In the genomic region with DNA sequence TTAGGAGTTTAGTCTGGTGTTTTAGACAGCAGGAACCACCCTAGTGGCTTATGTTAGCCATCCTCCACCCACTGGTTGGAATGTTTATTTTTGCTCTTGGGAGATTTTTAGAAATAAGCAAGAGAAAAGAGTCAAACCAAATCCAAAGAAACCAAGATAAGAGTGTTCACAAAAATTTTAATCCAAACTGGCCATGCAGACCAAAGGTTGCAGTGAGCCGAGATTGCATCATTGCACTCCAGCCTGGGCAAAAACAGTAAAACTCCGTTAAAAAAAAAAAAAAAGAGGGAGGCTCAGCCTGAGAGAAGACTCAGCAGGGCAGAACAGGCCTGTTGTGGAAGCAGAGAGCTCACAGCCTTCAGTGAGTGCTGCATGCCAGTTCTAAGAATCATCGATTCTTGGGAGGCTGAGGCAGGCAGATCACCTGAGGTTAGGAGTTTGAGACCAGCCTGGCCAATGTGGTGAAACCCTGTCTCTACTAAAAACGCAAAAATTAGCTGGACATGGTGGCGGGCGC, we compare ENCODE assay signal across 16 cellular contexts. TPM values are rescaled to one million over a fixed set of nuclear protein-coding genes. Genes with fewer than 3 reads are reported as not detected.
DNase-seq lines count a peak whose midpoint lies in the region; ATAC-seq, FAIRE-seq and TF ChIP-seq lines count a peak whose summit lies in the region.
"Had no signal": no experiment of that assay in that cellular context is flagged by ENCODE, and none has a peak within 500 bp of the region (broad histone marks: within the 10 kb centered on the region; RNA-seq: fewer than 3 reads in every experiment).

No MANE protein-coding gene starts in this region.

- H2BK5ac ChIP-seq in IMR-90 (ENCODE audit: low read depth, low read length, poor library complexity, severe bottlenecking) (no peak overlapping the region), H1 (ENCODE audit: low read depth, low read length) (no peak overlapping the region)

- no peaks in the 10 kb centered on the region for H3K23me2 ChIP-seq in H1 (ENCODE audit: low read depth, low read length)

- TF ChIP-seq CTCF in IMR-90 (conservative IDR thresholded peaks at IDR 0.05; ENCODE audit: low read depth, low read length) (peak; percentile 38), H1 (IDR thresholded peaks at IDR 0.05; ENCODE audit: control extremely low read depth in 1 of 3, insufficient read depth in 1 of 3, low read depth in 1 of 3, low read length in 3 of 3) (no peak), Peyer's patch (IDR thresholded peaks at IDR 0.05) (no peak)

- H3K79me1 ChIP-seq in IMR-90 (ENCODE audit: low read depth in 1 of 2, low read length in 2 of 2) (no peaks in the 10 kb centered on the region), H1 (ENCODE audit: low read depth, low read length) (no peaks in the 10 kb centered on the region)

- no peak overlapping the region for H2BK12ac ChIP-seq in H1 (ENCODE audit: low read depth, low read length)

- BruUV-seq in IMR-90 (replicated peaks; lab: Mats Ljungman, UMichigan) = no TSS peak

- H2AK9ac ChIP-seq in IMR-90 (replicated peaks; ENCODE audit: low read depth, low read length, poor library complexity) = no peak overlapping the region

- no peak overlapping the region for H4K91ac ChIP-seq in IMR-90 (ENCODE audit: insufficient read depth, low read depth, low read length)
- no peak overlapping the region for H4K91ac ChIP-seq in H1 (replicated peaks; ENCODE audit: insufficient read length, low read length)

- H3K27me3 ChIP-seq in IMR-90 (ENCODE audit: control insufficient read depth, insufficient read depth, low read length) (peaks cover 1% of the 10 kb centered on the region), H1 (replicated peaks in 1 of 4; ENCODE audit: control insufficient read depth in 3 of 4, extremely low read depth in 1 of 4, insufficient read depth in 3 of 4, low read length in 3 of 4) (no peaks in the 10 kb centered on the region), Peyer's patch (no peaks in the 10 kb centered on the region)
- H3K27me3 ChIP-seq: BLaER1 had no signal

- peak; percentile 29 for DNase-seq in AG08396 (ENCODE audit: low spot score)
- peak; percentile 77 for DNase-seq in IMR-90
- DNase-seq in H1 (ENCODE audit: low read depth in 1 of 2, low spot score in 2 of 2) = no peak
- peak; percentile 17 for DNase-seq in mucosa of gallbladder (ENCODE audit: low spot score)
- no peak for DNase-seq in Peyer's patch
- DNase-seq in inferior parietal cortex (ENCODE audit: extremely low spot score) = no peak
- DNase-seq: activated CD8-positive, alpha-beta memory T cell treated with anti-CD3 and anti-CD28 coated beads for 24 hours; activated naive CD8-positive, alpha-beta T cell treated with anti-CD3 and anti-CD28 coated beads for 36 hours; NCI-H524; SW 1271 had no signal

- dilution Hi-C loops in IMR-90 (cut with HindIII; ENCODE audit: low sequenced_read_pairs, unreplicated experiment) = no loop called here

- H3K9me3 ChIP-seq in IMR-90 (ENCODE audit: control insufficient read depth, insufficient read depth, low read length) = no peaks in the 10 kb centered on the region
- H3K9me3 ChIP-seq in H1 (ENCODE audit: insufficient read depth in 2 of 2, low read depth in 1 of 2, low read length in 1 of 2) = no peaks in the 10 kb centered on the region
- H3K9me3 ChIP-seq in Peyer's patch = no peaks in the 10 kb centered on the region

- H3K56ac ChIP-seq in IMR-90 (ENCODE audit: extremely low read depth, insufficient read depth, low read length) (no peak overlapping the region), H1 (replicated peaks; ENCODE audit: insufficient read length, low read depth, low read length) (no peak overlapping the region)

- TF ChIP-seq POLR2A in IMR-90 (IDR thresholded peaks at IDR 0.05; ENCODE audit: low read depth, low read length) = no peak
- TF ChIP-seq POLR2A in H1 (IDR thresholded peaks at IDR 0.05; ENCODE audit: control extremely low read depth in 1 of 2, low read depth in 2 of 2, low read length in 2 of 2) = no peak
- TF ChIP-seq POLR2A in Peyer's patch (IDR thresholded peaks at IDR 0.05) = no peak

- POLR2A ChIA-PET in IMR-90 (lab: Charles Lee; ENCODE audit: unreplicated experiment) (no interaction called here), H1 (lab: Charles Lee; ENCODE audit: partially characterized antibody) (interaction anchor here (0.6 to 1.6 kb wide), 7 partner anchors 9 to 877 kb away, joined by 3 to 4 read pairs (median 3); partner anchors contain the start of gene TLCD3B)

- H3K4me3 ChIP-seq in IMR-90 (ENCODE audit: insufficient read depth, low read depth, low read length) = no peak overlapping the region
- H3K4me3 ChIP-seq in H1 (ENCODE audit: extremely low read depth in 1 of 4, insufficient read depth in 2 of 4, low read depth in 3 of 4, low read length in 4 of 4) = no peak overlapping the region
- no peak overlapping the region for H3K4me3 ChIP-seq in Peyer's patch
- H3K4me3 ChIP-seq: BLaER1 had no signal

- 50% methylated on average over 2 of the region's 6 CpGs; no CpG with 5 or more reads in 1 of the 2 experiments for WGBS in IMR-90 (ENCODE audit: extremely low coverage in 2 of 2, insufficient read length in 1 of 2), 2 experiments
- WGBS in H1 (ENCODE audit: extremely low coverage in 1 of 2, insufficient coverage in 1 of 2, insufficient read length in 1 of 2, insufficient replicate concordance in 2 of 2, low coverage in 1 of 2, low lambda C conversion rate in 2 of 2, missing lambda C conversion rate in 1 of 2), 2 experiments = 77% methylated on average over 6 of the region's 6 CpGs; no CpG with 5 or more reads in 1 of the 2 experiments

- FAIRE-seq in H1 (lab: Jason Lieb, UNC) = no peak
- FAIRE-seq: endothelial cell of umbilical vein had no signal

- no peaks in the 10 kb centered on the region for H3K36me3 ChIP-seq in IMR-90 (ENCODE audit: control insufficient read depth, insufficient read depth, low read length)
- no peaks in the 10 kb centered on the region for H3K36me3 ChIP-seq in H1 (ENCODE audit: control insufficient read depth in 2 of 4, insufficient read depth in 4 of 4, low read length in 3 of 4)
- H3K36me3 ChIP-seq in Peyer's patch = no peaks in the 10 kb centered on the region
- H3K36me3 ChIP-seq: BLaER1 had no signal

- TF ChIP-seq EP300 in H1 (IDR thresholded peaks at IDR 0.05; ENCODE audit: borderline replicate concordance in 1 of 2, low read depth in 2 of 2, low read length in 2 of 2) = no peak

- no peak overlapping the region for H3K4me2 ChIP-seq in IMR-90 (ENCODE audit: low read depth, low read length)
- H3K4me2 ChIP-seq in H1 (ENCODE audit: insufficient read depth in 1 of 2, low read depth in 2 of 2, low read length in 2 of 2) = no peak overlapping the region
- H3K4me2 ChIP-seq: BLaER1, KMS-11 had no signal

- CTCF ChIA-PET in IMR-90 (lab: Yijun Ruan, JAX) (interaction anchor here (0.6 to 1.1 kb wide), 3 partner anchors 28 to 84 kb away, joined by 3 to 8 read pairs (median 3); no protein-coding TSS in a partner anchor), H1 (lab: Charles Lee; ENCODE audit: partially characterized antibody) (interaction anchor here (0.7 to 7.0 kb wide), 6 partner anchors 21 to 261 kb away, joined by 3 to 29 read pairs (median 4); no protein-coding TSS in a partner anchor)

- H2AK5ac ChIP-seq in IMR-90 (ENCODE audit: low read depth, low read length) (no peak overlapping the region), H1 (ENCODE audit: low read depth, low read length) (no peak overlapping the region)

- H3K23ac ChIP-seq in IMR-90 (ENCODE audit: low read depth, low read length) (no peak overlapping the region), H1 (ENCODE audit: insufficient read length) (no peak overlapping the region)

- no peaks in the 10 kb centered on the region for H4K20me1 ChIP-seq in IMR-90 (ENCODE audit: insufficient read depth, low read length)
- H4K20me1 ChIP-seq in H1 (replicated peaks in 1 of 2; ENCODE audit: control insufficient read depth in 1 of 2, insufficient read depth in 2 of 2, low read length in 2 of 2) = no peaks in the 10 kb centered on the region
- H4K20me1 ChIP-seq: BLaER1 had no signal

- peak overlapping the region; percentile 4; the same call in 1 of the 2 replicates for H3K4ac ChIP-seq in IMR-90 (ENCODE audit: low read depth, low read length)
- no peak overlapping the region for H3K4ac ChIP-seq in H1 (replicated peaks; ENCODE audit: insufficient read length, low read depth, low read length)

- no peak overlapping the region for H3K9ac ChIP-seq in IMR-90 (ENCODE audit: low read depth, low read length)
- no peak overlapping the region for H3K9ac ChIP-seq in H1 (replicated peaks in 1 of 4; ENCODE audit: extremely low read depth in 1 of 4, low read depth in 3 of 4, low read length in 3 of 4)
- H3K9ac ChIP-seq: BLaER1, KMS-11 had no signal

- no peaks in the 10 kb centered on the region for H3K79me2 ChIP-seq in H1 (ENCODE audit: control insufficient read depth in 1 of 2, insufficient read depth in 2 of 2, low read length in 2 of 2)

- peak overlapping the region in 1 of 2 experiments; percentile 20; a peak in 1 of 4 replicates for H4K8ac ChIP-seq in IMR-90 (ENCODE audit: low read depth in 2 of 2, low read length in 2 of 2)
- H4K8ac ChIP-seq in H1 (ENCODE audit: extremely low read depth, insufficient read depth, low read length) = no peak overlapping the region

- no peaks in the 10 kb centered on the region; the same call in 1 of the 2 replicates for H3K4me1 ChIP-seq in IMR-90 (ENCODE audit: control insufficient read depth, insufficient read depth, low read length)
- no peaks in the 10 kb centered on the region for H3K4me1 ChIP-seq in H1 (replicated peaks in 1 of 4; ENCODE audit: control insufficient read depth in 3 of 4, insufficient read depth in 4 of 4, low read length in 3 of 4)
- H3K4me1 ChIP-seq in Peyer's patch = no peaks in the 10 kb centered on the region

- H2AFZ ChIP-seq in IMR-90 (replicated peaks; ENCODE audit: low read length, poor library complexity) (no peak overlapping the region), H1 (ENCODE audit: low read length) (no peak overlapping the region)

- H3K14ac ChIP-seq in IMR-90 (replicated peaks; ENCODE audit: low read depth, low read length) = no peak overlapping the region
- H3K14ac ChIP-seq in H1 (ENCODE audit: insufficient read length) = no peak overlapping the region

- TF ChIP-seq RAD21 in IMR-90 (IDR thresholded peaks at IDR 0.05; ENCODE audit: low read length) (no peak), H1 (IDR thresholded peaks at IDR 0.05 in 1 of 2, conservative IDR thresholded peaks at IDR 0.05 in 1 of 2; ENCODE audit: low read depth in 2 of 2, low read length in 2 of 2) (no peak)

- peak overlapping the region; percentile 23; the same call in 1 of the 2 replicates for H3K27ac ChIP-seq in IMR-90 (ENCODE audit: insufficient read depth, low read length)
- H3K27ac ChIP-seq in H1 (ENCODE audit: low read depth, low read length) = no peak overlapping the region
- H3K27ac ChIP-seq in Peyer's patch = no peak overlapping the region
- H3K27ac ChIP-seq: BLaER1, KMS-11 had no signal

- no peaks in the 10 kb centered on the region for H3K9me1 ChIP-seq in IMR-90 (ENCODE audit: insufficient read depth, low read length)

- H2BK15ac ChIP-seq in IMR-90 (ENCODE audit: low read depth, low read length) (no peak overlapping the region), H1 (ENCODE audit: low read length) (no peak overlapping the region)

- H2BK120ac ChIP-seq in IMR-90 (ENCODE audit: low read depth, low read length) (no peak overlapping the region), H1 (replicated peaks; ENCODE audit: low read depth, low read length) (no peak overlapping the region)

- ATAC-seq in IMR-90 (ENCODE audit: low read depth) (peak; percentile 89), HG03159 (IDR thresholded peaks at IDR 0.05; ENCODE audit: unreplicated experiment) (no peak), GM18517 (IDR thresholded peaks at IDR 0.05; ENCODE audit: unreplicated experiment) (no peak)

- H4K5ac ChIP-seq in IMR-90 (ENCODE audit: low read depth, low read length) = no peak overlapping the region; the same call in 1 of the 2 replicates
- no peak overlapping the region for H4K5ac ChIP-seq in H1 (ENCODE audit: insufficient read length, low read depth, low read length)

- in situ Hi-C loops in IMR-90 (cut with MboI; ENCODE audit: low sequenced_read_pairs) = no loop called here

- H3K18ac ChIP-seq in IMR-90 (ENCODE audit: low read depth, low read length) (no peak overlapping the region), H1 (ENCODE audit: extremely low read depth, low read length) (no peak overlapping the region)

- H2BK20ac ChIP-seq in IMR-90 (ENCODE audit: low read depth, low read length) (no peak overlapping the region), H1 (ENCODE audit: low read length) (no peak overlapping the region)

- intact Hi-C loops in IMR-90 (cut with micrococcal nuclease) = no loop called here

RNA-seq across cellular contexts. Expression of gene C16orf54, which starts 12.2 kb away (rescaled TPM):
- total RNA-seq in IMR-90 (2012; rRNA removed) (not detected in 2 replicates), mucosa of gallbladder (3.0 TPM), Peyer's patch (1 to 10 TPM; 2.2 to 9.9 (median 3.6) TPM)
- polyA plus RNA-seq in IMR-90 (2012; rRNA removed) (not detected in 2 replicates), H1 (2011; rRNA removed) (not detected in 2 replicates)
- polyA plus RNA-seq in IMR-90 (2012; cell fraction: cytosol; rRNA removed) = not detected in 2 replicates
- polyA plus RNA-seq in IMR-90 (2012; cell fraction: nucleus; rRNA removed; ENCODE audit: low replicate concordance) = not detected in 2 replicates
- not detected in 2 replicates for total RNA-seq in H1 (2021; fragmentation: NEBNext Ultra II Directional; extraction: Animal tissue kit (Norgen Biotek cat#: 25700))
- polyA plus RNA-seq in H1 (2011; cell fraction: cytosol; rRNA removed) = not detected
- polyA plus RNA-seq in H1 (2011; cell fraction: nucleus; rRNA removed) = not detected
- polyA plus RNA-seq in H1 (2012, experiment 1 of 2) = 4.4 to 8.4 TPM (median 5.1 TPM) in 4 replicates
- polyA plus RNA-seq in H1 (2012, experiment 2 of 2) = 2.9 TPM
- not detected for polyA plus RNA-seq in H1 (2013, experiment 1 of 2)
- polyA plus RNA-seq in H1 (2013, experiment 2 of 2) = not detected
- polyA minus RNA-seq in H1 (2011; rRNA and poly(A)+ RNA removed) = not detected in 2 replicates
- polyA minus RNA-seq in H1 (2011; cell fraction: cytosol; rRNA and poly(A)+ RNA removed) = not detected
- not detected for polyA minus RNA-seq in H1 (2011; cell fraction: nucleus; rRNA and poly(A)+ RNA removed)
- total RNA-seq: endothelial cell of umbilical vein had no signal
- polyA plus RNA-seq: endothelial cell of umbilical vein had no signal

RNA-seq across cellular contexts. Expression of gene ZG16, which starts 20.0 kb away (rescaled TPM):
- total RNA-seq in IMR-90 (2012; rRNA removed) = not detected in 2 replicates
- polyA plus RNA-seq in IMR-90 (2012; rRNA removed) = not detected in 2 replicates
- polyA plus RNA-seq in IMR-90 (2012; cell fraction: cytosol; rRNA removed) = not detected in 2 replicates
- polyA plus RNA-seq in IMR-90 (2012; cell fraction: nucleus; rRNA removed; ENCODE audit: low replicate concordance) = not detected in 2 replicates
- not detected in 2 replicates for total RNA-seq in H1 (2021; fragmentation: NEBNext Ultra II Directional; extraction: Animal tissue kit (Norgen Biotek cat#: 25700))
- not detected in 2 replicates for polyA plus RNA-seq in H1 (2011; rRNA removed)
- polyA plus RNA-seq in H1 (2011; cell fraction: cytosol; rRNA removed) = not detected
- polyA plus RNA-seq in H1 (2011; cell fraction: nucleus; rRNA removed) = not detected
- polyA plus RNA-seq in H1 (2012, experiment 1 of 2) = not detected in 4 replicates
- polyA plus RNA-seq in H1 (2012, experiment 2 of 2) = not detected
- not detected for polyA plus RNA-seq in H1 (2013, experiment 1 of 2)
- not detected for polyA plus RNA-seq in H1 (2013, experiment 2 of 2)
- 0.09 TPM in 1 of 2 replicates, not detected in the other for polyA minus RNA-seq in H1 (2011; rRNA and poly(A)+ RNA removed)
- polyA minus RNA-seq in H1 (2011; cell fraction: cytosol; rRNA and poly(A)+ RNA removed) = not detected
- not detected for polyA minus RNA-seq in H1 (2011; cell fraction: nucleus; rRNA and poly(A)+ RNA removed)
- total RNA-seq in mucosa of gallbladder = not detected
- total RNA-seq in Peyer's patch = 100 to 1,000 TPM in 3 of 4 donors, 1 to 10 TPM in 1; 9.9 to 585 (median 158) TPM
- total RNA-seq: activated naive CD8-positive, alpha-beta T cell treated with anti-CD3 and anti-CD28 coated beads for 36 hours; endothelial cell of umbilical vein; lower leg skin had no signal
- polyA plus RNA-seq: endothelial cell of umbilical vein had no signal

RNA-seq across cellular contexts. Expression of gene KIF22, which starts 32.5 kb away (rescaled TPM):
- total RNA-seq in IMR-90 (2012; rRNA removed) = 40.8 and 43.0 TPM in 2 replicates
- 65.1 and 66.0 TPM in 2 replicates for polyA plus RNA-seq in IMR-90 (2012; rRNA removed)
- polyA plus RNA-seq in IMR-90 (2012; cell fraction: cytosol; rRNA removed) = 29.9 and 41.8 TPM in 2 replicates
- 96.9 and 151 TPM in 2 replicates for polyA plus RNA-seq in IMR-90 (2012; cell fraction: nucleus; rRNA removed; ENCODE audit: low replicate concordance)
- 142 and 145 TPM in 2 replicates for total RNA-seq in H1 (2021; fragmentation: NEBNext Ultra II Directional; extraction: Animal tissue kit (Norgen Biotek cat#: 25700))
- 139 and 161 TPM in 2 replicates for polyA plus RNA-seq in H1 (2011; rRNA removed)
- 178 TPM for polyA plus RNA-seq in H1 (2011; cell fraction: cytosol; rRNA removed)
- polyA plus RNA-seq in H1 (2011; cell fraction: nucleus; rRNA removed) = 343 TPM
- 136 to 146 TPM (median 138 TPM) in 4 replicates for polyA plus RNA-seq in H1 (2012, experiment 1 of 2)
- polyA plus RNA-seq in H1 (2012, experiment 2 of 2) = 121 TPM
- polyA plus RNA-seq in H1 (2013, experiment 1 of 2) = 91.3 TPM
- polyA plus RNA-seq in H1 (2013, experiment 2 of 2) = 83.2 TPM
- polyA minus RNA-seq in H1 (2011; rRNA and poly(A)+ RNA removed) = 234 and 269 TPM in 2 replicates
- polyA minus RNA-seq in H1 (2011; cell fraction: cytosol; rRNA and poly(A)+ RNA removed) = 97.8 TPM
- 174 TPM for polyA minus RNA-seq in H1 (2011; cell fraction: nucleus; rRNA and poly(A)+ RNA removed)
- 21.6 TPM for total RNA-seq in mucosa of gallbladder
- 100 to 1,000 TPM in 2 of 4 donors, 10 to 100 TPM in 2; 31.9 to 157 (median 72.8) TPM for total RNA-seq in Peyer's patch

RNA-seq across cellular contexts. Expression of gene MAZ, which starts 48.3 kb away (rescaled TPM):
- 113 and 127 TPM in 2 replicates for total RNA-seq in IMR-90 (2012; rRNA removed)
- 124 and 138 TPM in 2 replicates for polyA plus RNA-seq in IMR-90 (2012; rRNA removed)
- 55.6 and 129 TPM in 2 replicates for polyA plus RNA-seq in IMR-90 (2012; cell fraction: cytosol; rRNA removed)
- 105 and 180 TPM in 2 replicates for polyA plus RNA-seq in IMR-90 (2012; cell fraction: nucleus; rRNA removed; ENCODE audit: low replicate concordance)
- 376 and 380 TPM in 2 replicates for total RNA-seq in H1 (2021; fragmentation: NEBNext Ultra II Directional; extraction: Animal tissue kit (Norgen Biotek cat#: 25700))
- polyA plus RNA-seq in H1 (2011; rRNA removed) = 219 and 357 TPM in 2 replicates
- 226 TPM for polyA plus RNA-seq in H1 (2011; cell fraction: cytosol; rRNA removed)
- polyA plus RNA-seq in H1 (2011; cell fraction: nucleus; rRNA removed) = 465 TPM
- polyA plus RNA-seq in H1 (2012, experiment 1 of 2) = 359 to 553 TPM (median 440 TPM) in 4 replicates
- 327 TPM for polyA plus RNA-seq in H1 (2012, experiment 2 of 2)
- polyA plus RNA-seq in H1 (2013, experiment 1 of 2) = 126 TPM
- polyA plus RNA-seq in H1 (2013, experiment 2 of 2) = 116 TPM
- 294 and 426 TPM in 2 replicates for polyA minus RNA-seq in H1 (2011; rRNA and poly(A)+ RNA removed)
- polyA minus RNA-seq in H1 (2011; cell fraction: cytosol; rRNA and poly(A)+ RNA removed) = 315 TPM
- 159 TPM for polyA minus RNA-seq in H1 (2011; cell fraction: nucleus; rRNA and poly(A)+ RNA removed)
- total RNA-seq in mucosa of gallbladder = 192 TPM
- 100 to 1,000 TPM; 124 to 208 (median 135) TPM for total RNA-seq in Peyer's patch

RNA-seq across cellular contexts. Expression of gene PRRT2, which starts 54.0 kb away (rescaled TPM):
- total RNA-seq in IMR-90 (2012; rRNA removed) (0.90 and 1.4 TPM in 2 replicates), mucosa of gallbladder (20.8 TPM), Peyer's patch (1 to 10 TPM in 2 of 4 donors, under 1 TPM in 1, not detected in 1; 0.95 to 3.3 (median 2.5) TPM)
- polyA plus RNA-seq in IMR-90 (2012; rRNA removed) (10.5 and 10.7 TPM in 2 replicates), H1 (2011; rRNA removed) (32.6 and 49.7 TPM in 2 replicates)
- polyA plus RNA-seq in IMR-90 (2012; cell fraction: cytosol; rRNA removed) = 2.2 and 2.7 TPM in 2 replicates
- 150 and 201 TPM in 2 replicates for polyA plus RNA-seq in IMR-90 (2012; cell fraction: nucleus; rRNA removed; ENCODE audit: low replicate concordance)
- total RNA-seq in H1 (2021; fragmentation: NEBNext Ultra II Directional; extraction: Animal tissue kit (Norgen Biotek cat#: 25700)) = 12.8 and 16.6 TPM in 2 replicates
- 36.1 TPM for polyA plus RNA-seq in H1 (2011; cell fraction: cytosol; rRNA removed)
- polyA plus RNA-seq in H1 (2011; cell fraction: nucleus; rRNA removed) = 233 TPM
- polyA plus RNA-seq in H1 (2012, experiment 1 of 2) = 25.4 to 32.2 TPM (median 26.8 TPM) in 4 replicates
- polyA plus RNA-seq in H1 (2012, experiment 2 of 2) = 12.5 TPM
- polyA plus RNA-seq in H1 (2013, experiment 1 of 2) = 16.5 TPM
- polyA plus RNA-seq in H1 (2013, experiment 2 of 2) = 13.8 TPM
- 4.5 and 8.5 TPM in 2 replicates for polyA minus RNA-seq in H1 (2011; rRNA and poly(A)+ RNA removed)
- polyA minus RNA-seq in H1 (2011; cell fraction: cytosol; rRNA and poly(A)+ RNA removed) = 5.9 TPM
- 29.9 TPM for polyA minus RNA-seq in H1 (2011; cell fraction: nucleus; rRNA and poly(A)+ RNA removed)

Comparison
In these comparisons a context has a peak if more than half of its experiments do, and no peak if none do; other contexts are left out.
1. DNase-seq: peak in AG08396 (single experiment), IMR-90 (single experiment) and mucosa of gallbladder (single experiment); none in H1 (0 of 2), Peyer's patch (0 of 3) and inferior parietal cortex (single experiment).
2. RNA of gene ZG16, which starts 20.0 kb away (total RNA-seq): 9.9 to 585 TPM in Peyer's patch; not detected in mucosa of gallbladder (single experiment), not detected in IMR-90 and not detected in H1; every median in the first group is over 10 times any median in the second.